16 cellular contexts compared by ENCODE assay signal in the genomic region with DNA sequence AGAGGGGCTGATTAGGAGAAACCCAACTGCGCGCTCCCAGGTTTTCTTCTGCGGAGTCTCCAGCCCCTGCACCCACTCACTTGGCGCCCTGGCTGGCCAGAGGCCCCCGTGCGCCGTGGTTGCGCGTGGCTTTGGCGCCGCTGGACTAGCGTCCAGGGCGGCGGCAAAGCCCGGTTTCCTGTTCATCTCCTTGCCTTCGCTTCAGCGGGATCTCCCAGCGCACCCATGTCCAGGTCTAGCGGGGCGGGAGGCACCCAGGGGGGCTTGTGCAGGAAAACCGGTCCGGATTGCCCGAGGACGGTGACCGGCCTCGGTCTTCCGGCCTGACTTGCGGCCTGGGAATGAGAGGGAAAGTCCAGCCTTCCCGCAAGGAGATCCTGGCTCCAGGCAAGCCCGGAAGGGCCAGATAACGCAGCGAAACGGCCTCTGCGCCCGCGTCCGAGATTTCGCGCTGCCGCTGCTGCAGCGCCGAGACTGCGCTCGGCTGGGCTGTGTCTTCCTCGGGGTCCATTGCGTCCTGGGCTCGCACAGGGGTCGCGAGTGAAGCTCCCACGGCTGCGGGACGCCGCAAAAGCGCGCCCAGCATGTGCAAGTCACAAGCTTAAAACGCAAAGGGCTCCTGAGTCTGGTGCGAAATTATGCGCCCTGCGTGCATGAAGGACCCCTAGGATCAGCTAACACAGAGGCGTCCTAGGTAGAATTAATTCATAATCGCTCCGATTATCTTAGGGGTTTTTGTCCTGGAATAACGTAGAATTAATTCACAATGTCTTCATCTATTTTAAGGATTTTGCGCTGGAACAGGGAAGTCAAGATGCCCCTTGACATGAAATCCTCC. TPM values are rescaled to one million over a fixed set of nuclear protein-coding genes. Genes with fewer than 3 reads are reported as not detected.
DNase-seq lines count a peak whose midpoint lies in the region; ATAC-seq and TF ChIP-seq lines count a peak whose summit lies in the region.
"Had no signal": no experiment of that assay in that cellular context is flagged by ENCODE, and none has a peak within 500 bp of the region (broad histone marks: within the 10 kb centered on the region; RNA-seq: fewer than 3 reads in every experiment).

No MANE protein-coding gene starts in this region.

- H3K27me3 ChIP-seq in WERI-Rb-1 (ENCODE audit: insufficient read depth, low read depth, severe bottlenecking) (peaks cover 58% of the 10 kb centered on the region), gastroesophageal sphincter (peaks cover 21% of the 10 kb centered on the region)

- no peak overlapping the region for H3K27ac ChIP-seq in WERI-Rb-1
- peak overlapping the region; percentile 70 to 99 (median 94) for H3K27ac ChIP-seq in gastroesophageal sphincter

- no peaks in the 10 kb centered on the region for H3K9me3 Mint-ChIP-seq in neural crest cell
- H3K9me3 Mint-ChIP-seq: activated CD4-positive, alpha-beta T cell treated with anti-CD3 and anti-CD28 coated beads, Interleukin-2, amount 10 ng/mL, durations not matched to agents 7 days and 5 days; activated naive CD4-positive, alpha-beta T cell treated with anti-CD3 and anti-CD28 coated beads for 36 hours; stimulated activated effector memory CD8-positive, alpha-beta T cell treated with anti-CD3 and anti-CD28 coated beads, Interleukin-12 subunit alpha, Interleukin-12 subunit beta, amount 100 ng/mL, for 72 hours had no signal

- H3K36me3 ChIP-seq in WERI-Rb-1: no peaks in the 10 kb centered on the region
- H3K36me3 ChIP-seq in gastroesophageal sphincter: peaks cover 0 to 16% of the 10 kb centered on the region in 2 donors

- H3K4me1 ChIP-seq in gastroesophageal sphincter: peaks cover 0 to 60% (median 13%) of the 10 kb centered on the region in 3 donors

- peaks cover 2% of the 10 kb centered on the region for H3K36me3 Mint-ChIP-seq in neural crest cell (ENCODE audit: low read depth)
- H3K36me3 Mint-ChIP-seq: CD4-positive, CD25-positive, alpha-beta regulatory T cell; stimulated activated effector memory CD8-positive, alpha-beta T cell treated with anti-CD3 and anti-CD28 coated beads, Interleukin-12 subunit alpha, Interleukin-12 subunit beta, amount 100 ng/mL, for 72 hours had no signal

- H3K4me1 Mint-ChIP-seq in neural crest cell: no peaks in the 10 kb centered on the region

- WGBS in gastroesophageal sphincter (ENCODE audit: low coverage in 1 of 2), 2 donors: 29 to 49% methylated on average over 4 to 12 of the region's 64 CpGs

- no peaks in the 10 kb centered on the region for H3K9me3 ChIP-seq in WERI-Rb-1 (ENCODE audit: severe bottlenecking)
- no peaks in the 10 kb centered on the region for H3K9me3 ChIP-seq in gastroesophageal sphincter

- H3K4me3 Mint-ChIP-seq in neural crest cell: peak overlapping the region; percentile 13
- H3K4me3 Mint-ChIP-seq: activated CD4-positive, alpha-beta T cell treated with anti-CD3 and anti-CD28 coated beads, Interleukin-2, amount 10 ng/mL, durations not matched to agents 7 days and 5 days; activated naive CD4-positive, alpha-beta T cell treated with anti-CD3 and anti-CD28 coated beads for 36 hours; CD4-positive, CD25-positive, alpha-beta regulatory T cell; stimulated activated effector memory CD8-positive, alpha-beta T cell treated with anti-CD3 and anti-CD28 coated beads, Interleukin-12 subunit alpha, Interleukin-12 subunit beta, amount 100 ng/mL, for 72 hours had no signal

- DNase-seq in EH (ENCODE audit: low read depth) (peak; percentile 42), WERI-Rb-1 (no peak), neural crest cell (ENCODE audit: low read depth, low spot score) (no peak), NCI-H2081 (lab: John Stamatoyannopoulos, UW) (no peak), DMS 273 treated with DMSO at 0.1 percent for 48 hours (lab: John Stamatoyannopoulos, UW) (no peak)
- no peak for DNase-seq in stimulated activated naive CD4-positive, alpha-beta T cell (lab: John Stamatoyannopoulos, UW)
- DNase-seq: activated CD4-positive, alpha-beta T cell treated with anti-CD3 and anti-CD28 coated beads, Interleukin-2, amount 10 ng/mL, durations not matched to agents 7 days and 5 days; activated naive CD4-positive, alpha-beta T cell treated with anti-CD3 and anti-CD28 coated beads for 36 hours; CD4-positive, CD25-positive, alpha-beta regulatory T cell; midbrain; NCI-H526; stimulated activated CD4-positive, alpha-beta T cell treated with anti-CD3 and anti-CD28 coated beads, Interleukin-15, amount 100 ng/mL, for 24 hours had no signal

- ATAC-seq in gastroesophageal sphincter (no peak), GM19328 (IDR thresholded peaks at IDR 0.05; ENCODE audit: unreplicated experiment) (no peak)
- ATAC-seq: stimulated activated effector memory CD8-positive, alpha-beta T cell treated with anti-CD3 and anti-CD28 coated beads, Interleukin-12 subunit alpha, Interleukin-12 subunit beta, amount 100 ng/mL, for 72 hours had no signal

- peaks cover 95% of the 10 kb centered on the region for H3K27me3 Mint-ChIP-seq in neural crest cell (ENCODE audit: low read depth)

- H3K4me3 ChIP-seq in WERI-Rb-1 (ENCODE audit: low read depth, low read length) (peak overlapping the region; percentile 22; the same call in 1 of the 2 replicates), gastroesophageal sphincter (peak overlapping the region; percentile 46 to 89)

- no peak for TF ChIP-seq EP300 in gastroesophageal sphincter (IDR thresholded peaks at IDR 0.05)

- TF ChIP-seq CTCF in WERI-Rb-1 (IDR thresholded peaks at IDR 0.05; ENCODE audit: low read depth, low read length) (no peak), gastroesophageal sphincter (IDR thresholded peaks at IDR 0.05) (peak in 1 of 4 experiments; percentile 6), neural crest cell (conservative IDR thresholded peaks at IDR 0.05) (no peak)

- no peak overlapping the region for H3K27ac Mint-ChIP-seq in neural crest cell (ENCODE audit: unreplicated experiment)
- H3K27ac Mint-ChIP-seq: activated naive CD4-positive, alpha-beta T cell treated with anti-CD3 and anti-CD28 coated beads for 36 hours; stimulated activated effector memory CD8-positive, alpha-beta T cell treated with anti-CD3 and anti-CD28 coated beads, Interleukin-12 subunit alpha, Interleukin-12 subunit beta, amount 100 ng/mL, for 72 hours had no signal

- TF ChIP-seq POLR2A in gastroesophageal sphincter (IDR thresholded peaks at IDR 0.05): no peak

RNA-seq across cellular contexts. Expression of a gene that starts 5.7 kb away (rescaled TPM):
- total RNA-seq in gastroesophageal sphincter (10 to 100 TPM; 39.7 to 81.1 (median 59.3) TPM), neural crest cell (not detected in 2 replicates)
- total RNA-seq: activated CD4-positive, alpha-beta T cell treated with anti-CD3 and anti-CD28 coated beads, Interleukin-2, amount 10 ng/mL, durations not matched to agents 7 days and 5 days; activated naive CD4-positive, alpha-beta T cell treated with anti-CD3 and anti-CD28 coated beads for 36 hours; CD4-positive, CD25-positive, alpha-beta regulatory T cell had no signal

RNA-seq across cellular contexts. Expression of a gene that starts 39.0 kb away (rescaled TPM):
- total RNA-seq in gastroesophageal sphincter (10 to 100 TPM; 12.5 to 26.6 (median 19.3) TPM), neural crest cell (14.0 and 16.8 TPM in 2 replicates)

RNA-seq across cellular contexts. Expression of a gene that starts 50.6 kb away (rescaled TPM):
- total RNA-seq in gastroesophageal sphincter (1 to 10 TPM in 1 of 4 donors, under 1 TPM in 3; 0.40 to 1.5 (median 0.50) TPM), neural crest cell (0.11 TPM in 1 of 2 replicates, not detected in the other)
- total RNA-seq: activated CD4-positive, alpha-beta T cell treated with anti-CD3 and anti-CD28 coated beads, Interleukin-2, amount 10 ng/mL, durations not matched to agents 7 days and 5 days; activated naive CD4-positive, alpha-beta T cell treated with anti-CD3 and anti-CD28 coated beads for 36 hours; CD4-positive, CD25-positive, alpha-beta regulatory T cell; SK-MEL-5 had no signal

Comparison
In these comparisons a context has a peak if more than half of its experiments do, and no peak if none do; other contexts are left out.
1. RNA of a gene that starts 5.7 kb away (total RNA-seq): 39.7 to 81.1 TPM in gastroesophageal sphincter; not detected in neural crest cell; every median in the first group is over 10 times any median in the second.